Comparison of ENCODE assay signal across 22 cellular contexts in genomic region chr2:221243758-221244157, GRCh38.
A peak's percentile ranks its signal among the peaks of the same experiment; 100 is the strongest.
DNase-seq lines count a peak whose midpoint lies in the region; ATAC-seq and TF ChIP-seq lines count a peak whose summit lies in the region.
"Had no signal": no experiment of that assay in that cellular context is flagged by ENCODE, and none has a peak within 500 bp of the region (broad histone marks: within the 10 kb centered on the region; RNA-seq: fewer than 3 reads in every experiment).

No MANE protein-coding gene starts in this region.

- peak overlapping the region; percentile 22 for H3K27ac Mint-ChIP-seq in stimulated activated naive CD8-positive, alpha-beta T cell treated with anti-CD3 and anti-CD28 coated beads, Interleukin-15, Interleukin-2, amounts not matched to agents 100 ng/mL and 50 ng/mL, for 24 hours
- H3K27ac Mint-ChIP-seq in stimulated activated naive CD8-positive, alpha-beta T cell treated with anti-CD3 and anti-CD28 coated beads, Interleukin-15, amount 100 ng/mL, for 72 hours = no peak overlapping the region
- H3K27ac Mint-ChIP-seq in activated B cell treated with CpG ODN at 0.5 μM for 24 hours = no peak overlapping the region
- no peak overlapping the region for H3K27ac Mint-ChIP-seq in stimulated activated naive B cell treated with anti-CD40 and anti-IgM and Interleukin-4, amounts not matched to agents 10 μg/mL and 1 μg/mL and 100 μg/mL, for 72 hours
- H3K27ac Mint-ChIP-seq: CD4-positive, CD25-positive, alpha-beta regulatory T cell; CD8-positive, alpha-beta T cell; HFFc6 had no signal

- TF ChIP-seq CTCF in activated B cell treated with CpG ODN at 0.5 μM for 24 hours (IDR thresholded peaks at IDR 0.05) (no peak), breast epithelium (IDR thresholded peaks at IDR 0.05) (no peak)

- intact Hi-C loops in activated B cell treated with CpG ODN at 0.5 μM for 24 hours (cut with micrococcal nuclease) = no loop called here
- intact Hi-C loops in breast epithelium (cut with DNase I; ENCODE audit: low total_unique reads) = no loop called here

- H3K9me3 Mint-ChIP-seq in stimulated activated naive CD8-positive, alpha-beta T cell treated with anti-CD3 and anti-CD28 coated beads, Interleukin-15, Interleukin-2, amounts not matched to agents 100 ng/mL and 50 ng/mL, for 24 hours = peaks cover 3% of the 10 kb centered on the region
- no peaks in the 10 kb centered on the region for H3K9me3 Mint-ChIP-seq in stimulated activated naive CD8-positive, alpha-beta T cell treated with anti-CD3 and anti-CD28 coated beads, Interleukin-15, amount 100 ng/mL, for 72 hours
- H3K9me3 Mint-ChIP-seq in activated B cell treated with CpG ODN at 0.5 μM for 24 hours = peaks cover 2% of the 10 kb centered on the region
- peaks cover 0 to 1% of the 10 kb centered on the region in 2 donors for H3K9me3 Mint-ChIP-seq in stimulated activated naive B cell treated with anti-CD40 and anti-IgM and Interleukin-4, amounts not matched to agents 10 μg/mL and 1 μg/mL and 100 μg/mL, for 72 hours
- H3K9me3 Mint-ChIP-seq: HFFc6 had no signal

- DNase-seq in stimulated activated naive CD8-positive, alpha-beta T cell treated with anti-CD3 and anti-CD28 coated beads, Interleukin-15, amount 100 ng/mL, for 72 hours = no peak
- DNase-seq in Karpas-422 (peak; percentile 60), activated B cell treated with CpG ODN at 0.5 μM for 24 hours (no peak), GM19240 (ENCODE audit: insufficient read length, low spot score) (no peak), breast epithelium (ENCODE audit: low spot score in 2 of 2) (no peak)
- no peak for DNase-seq in stimulated activated naive B cell treated with anti-CD40 and anti-IgM and Interleukin-4, amounts not matched to agents 10 μg/mL and 1 μg/mL and 100 μg/mL, for 72 hours
- DNase-seq: BE2C; Caco-2; CD4-positive, CD25-positive, alpha-beta regulatory T cell; CD8-positive, alpha-beta T cell; DMS153; DND-41; EL; GDM1; GOT3; HFFc6 had no signal

- H3K27ac ChIP-seq in Karpas-422 (ENCODE audit: low read length) = no peak overlapping the region
- no peak overlapping the region for H3K27ac ChIP-seq in breast epithelium
- H3K27ac ChIP-seq: 22Rv1, C4-2B had no signal

- CTCF ChIA-PET in activated B cell treated with CpG ODN at 0.5 μM for 24 hours (lab: Charles Lee) = no interaction called here

- no peaks in the 10 kb centered on the region for H3K4me1 Mint-ChIP-seq in stimulated activated naive CD8-positive, alpha-beta T cell treated with anti-CD3 and anti-CD28 coated beads, Interleukin-15, Interleukin-2, amounts not matched to agents 100 ng/mL and 50 ng/mL, for 24 hours (ENCODE audit: low read depth)
- H3K4me1 Mint-ChIP-seq in stimulated activated naive CD8-positive, alpha-beta T cell treated with anti-CD3 and anti-CD28 coated beads, Interleukin-15, amount 100 ng/mL, for 72 hours = no peaks in the 10 kb centered on the region
- H3K4me1 Mint-ChIP-seq in activated B cell treated with CpG ODN at 0.5 μM for 24 hours = peaks cover 10% of the 10 kb centered on the region
- H3K4me1 Mint-ChIP-seq in stimulated activated naive B cell treated with anti-CD40 and anti-IgM and Interleukin-4, amounts not matched to agents 10 μg/mL and 1 μg/mL and 100 μg/mL, for 72 hours = peaks cover 5 to 11% of the 10 kb centered on the region in 2 donors
- H3K4me1 Mint-ChIP-seq: CD4-positive, CD25-positive, alpha-beta regulatory T cell had no signal

- no peak for ATAC-seq in stimulated activated naive CD8-positive, alpha-beta T cell treated with anti-CD3 and anti-CD28 coated beads, Interleukin-15, amount 100 ng/mL, for 72 hours
- ATAC-seq in activated B cell treated with CpG ODN at 0.5 μM for 24 hours (ENCODE audit: low read depth) (peak; percentile 10), HG03342 (IDR thresholded peaks at IDR 0.05; ENCODE audit: unreplicated experiment) (no peak)
- ATAC-seq in stimulated activated naive B cell treated with anti-CD40 and anti-IgM and Interleukin-4, amounts not matched to agents 10 μg/mL and 1 μg/mL and 100 μg/mL, for 72 hours (replicated peaks) = peak; percentile 12 to 53
- ATAC-seq: CD8-positive, alpha-beta T cell; GM12878 had no signal

- no peaks in the 10 kb centered on the region for H3K27me3 ChIP-seq in Karpas-422 (ENCODE audit: low read length)
- H3K27me3 ChIP-seq in breast epithelium = no peaks in the 10 kb centered on the region
- H3K27me3 ChIP-seq: BE2C had no signal

- POLR2A ChIA-PET in activated B cell treated with CpG ODN at 0.5 μM for 24 hours (lab: Charles Lee) = no interaction called here

- H3K4me1 ChIP-seq in Karpas-422 (ENCODE audit: low read length) = peaks cover 15% of the 10 kb centered on the region
- no peaks in the 10 kb centered on the region for H3K4me1 ChIP-seq in breast epithelium
- H3K4me1 ChIP-seq: BE2C, Caco-2, HAP-1 had no signal

- no peaks in the 10 kb centered on the region for H4K20me1 ChIP-seq in Karpas-422 (ENCODE audit: insufficient read depth, low read depth, low read length)

- no peak overlapping the region for H3K9ac ChIP-seq in Karpas-422 (ENCODE audit: low read length)

- no peaks in the 10 kb centered on the region for H3K9me2 ChIP-seq in Karpas-422 (replicated peaks; ENCODE audit: insufficient read depth, low read length)

- no peak overlapping the region for H3K4me3 Mint-ChIP-seq in stimulated activated naive CD8-positive, alpha-beta T cell treated with anti-CD3 and anti-CD28 coated beads, Interleukin-15, Interleukin-2, amounts not matched to agents 100 ng/mL and 50 ng/mL, for 24 hours
- no peak overlapping the region for H3K4me3 Mint-ChIP-seq in stimulated activated naive CD8-positive, alpha-beta T cell treated with anti-CD3 and anti-CD28 coated beads, Interleukin-15, amount 100 ng/mL, for 72 hours
- H3K4me3 Mint-ChIP-seq in activated B cell treated with CpG ODN at 0.5 μM for 24 hours = no peak overlapping the region
- H3K4me3 Mint-ChIP-seq in stimulated activated naive B cell treated with anti-CD40 and anti-IgM and Interleukin-4, amounts not matched to agents 10 μg/mL and 1 μg/mL and 100 μg/mL, for 72 hours = no peak overlapping the region
- H3K4me3 Mint-ChIP-seq: CD4-positive, CD25-positive, alpha-beta regulatory T cell; CD8-positive, alpha-beta T cell; HFFc6 had no signal

- no peaks in the 10 kb centered on the region for H3K9me3 ChIP-seq in Karpas-422 (ENCODE audit: low read length)
- peaks cover 0 to under 1% of the 10 kb centered on the region in 2 donors for H3K9me3 ChIP-seq in breast epithelium
- H3K9me3 ChIP-seq: BE2C, Caco-2, HAP-1 had no signal

- H3K4me3 ChIP-seq in Karpas-422 (ENCODE audit: low read length) (no peak overlapping the region), breast epithelium (no peak overlapping the region)
- H3K4me3 ChIP-seq: GM12878, HAP-1 had no signal

- H3K27me3 Mint-ChIP-seq in stimulated activated naive CD8-positive, alpha-beta T cell treated with anti-CD3 and anti-CD28 coated beads, Interleukin-15, Interleukin-2, amounts not matched to agents 100 ng/mL and 50 ng/mL, for 24 hours = peaks cover 4% of the 10 kb centered on the region
- no peaks in the 10 kb centered on the region for H3K27me3 Mint-ChIP-seq in stimulated activated naive CD8-positive, alpha-beta T cell treated with anti-CD3 and anti-CD28 coated beads, Interleukin-15, amount 100 ng/mL, for 72 hours
- H3K27me3 Mint-ChIP-seq in activated B cell treated with CpG ODN at 0.5 μM for 24 hours = peaks cover 21% of the 10 kb centered on the region
- H3K27me3 Mint-ChIP-seq in stimulated activated naive B cell treated with anti-CD40 and anti-IgM and Interleukin-4, amounts not matched to agents 10 μg/mL and 1 μg/mL and 100 μg/mL, for 72 hours = peaks cover 11 to 12% of the 10 kb centered on the region in 2 donors
- H3K27me3 Mint-ChIP-seq: CD4-positive, CD25-positive, alpha-beta regulatory T cell had no signal

- H3K36me3 Mint-ChIP-seq in stimulated activated naive CD8-positive, alpha-beta T cell treated with anti-CD3 and anti-CD28 coated beads, Interleukin-15, Interleukin-2, amounts not matched to agents 100 ng/mL and 50 ng/mL, for 24 hours (ENCODE audit: low read depth) = no peaks in the 10 kb centered on the region
- no peaks in the 10 kb centered on the region for H3K36me3 Mint-ChIP-seq in activated B cell treated with CpG ODN at 0.5 μM for 24 hours (ENCODE audit: low read depth)
- no peaks in the 10 kb centered on the region for H3K36me3 Mint-ChIP-seq in stimulated activated naive B cell treated with anti-CD40 and anti-IgM and Interleukin-4, amounts not matched to agents 10 μg/mL and 1 μg/mL and 100 μg/mL, for 72 hours
- H3K36me3 Mint-ChIP-seq: CD4-positive, CD25-positive, alpha-beta regulatory T cell; CD8-positive, alpha-beta T cell had no signal

- no peak for TF ChIP-seq POLR2A in breast epithelium (IDR thresholded peaks at IDR 0.05)

- no peak overlapping the region for H2AFZ ChIP-seq in Karpas-422 (ENCODE audit: low read length)

- H3K4me2 ChIP-seq in Karpas-422 (ENCODE audit: low read depth, low read length, poor library complexity, severe bottlenecking) = peak overlapping the region; percentile 34

- H3K36me3 ChIP-seq in Karpas-422 (ENCODE audit: insufficient read depth, low read length) (no peaks in the 10 kb centered on the region), breast epithelium (no peaks in the 10 kb centered on the region)
- H3K36me3 ChIP-seq: BE2C, HAP-1 had no signal

- no peaks in the 10 kb centered on the region for H3K79me2 ChIP-seq in Karpas-422 (ENCODE audit: low read length)

Comparison
In these comparisons a context has a peak if more than half of its experiments do, and no peak if none do; other contexts are left out.
1. ATAC-seq: peak in activated B cell treated with CpG ODN at 0.5 μM for 24 hours (single experiment) and stimulated activated naive B cell treated with anti-CD40 and anti-IgM and Interleukin-4, amounts not matched to agents 10 μg/mL and 1 μg/mL and 100 μg/mL, for 72 hours (2 of 2); none in stimulated activated naive CD8-positive, alpha-beta T cell treated with anti-CD3 and anti-CD28 coated beads, Interleukin-15, amount 100 ng/mL, for 72 hours (single experiment) and HG03342 (single experiment).